In the genomic region with DNA sequence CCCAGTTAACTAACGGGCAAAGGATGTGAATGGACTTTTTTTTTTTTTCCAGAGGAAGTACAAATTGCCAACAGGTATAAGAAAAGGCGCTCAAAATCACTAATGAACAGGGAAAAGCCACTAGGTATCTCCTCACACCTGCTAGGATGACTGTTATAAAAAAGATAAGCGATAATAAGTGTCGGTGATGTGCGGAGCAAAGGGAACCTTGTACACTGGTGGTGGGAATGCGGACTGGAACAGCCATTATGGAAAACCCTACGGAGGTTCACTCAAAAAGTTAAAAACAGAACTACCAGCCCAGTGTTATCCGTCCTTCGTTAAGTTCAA, we compare ENCODE assay signal across 12 cellular contexts. TPM values are rescaled to one million over a fixed set of nuclear protein-coding genes. Genes with fewer than 3 reads are reported as not detected.
DNase-seq lines count a peak whose midpoint lies in the region; ATAC-seq and TF ChIP-seq lines count a peak whose summit lies in the region.
"Had no signal": no experiment of that assay in that cellular context is flagged by ENCODE, and none has a peak within 500 bp of the region (broad histone marks: within the 10 kb centered on the region; RNA-seq: fewer than 3 reads in every experiment).

No MANE protein-coding gene starts in this region.

- H3K27ac Mint-ChIP-seq in naive B cell = no peak overlapping the region

- H3K36me3 Mint-ChIP-seq in naive B cell = no peaks in the 10 kb centered on the region

- peaks cover 0 to 37% (median 30%) of the 10 kb centered on the region in 9 donors for H3K4me1 ChIP-seq in heart right ventricle
- H3K4me1 ChIP-seq in endocrine pancreas (ENCODE audit: control insufficient read depth, insufficient read depth, low read length) = no peaks in the 10 kb centered on the region
- no peaks in the 10 kb centered on the region for H3K4me1 ChIP-seq in aorta (ENCODE audit: control insufficient read depth in 1 of 2, insufficient read depth in 2 of 2, low read length in 2 of 2)

- 59 to 60% methylated on average over 9 of the region's 9 CpGs for WGBS in heart right ventricle, 2 donors
- 56 to 58% methylated on average over 9 of the region's 9 CpGs for WGBS in aorta, 2 donors

- H3K9ac ChIP-seq in endocrine pancreas (ENCODE audit: control insufficient read depth, insufficient read depth, low read length) = peak overlapping the region; percentile 15

- H3K9me3 ChIP-seq in heart right ventricle = no peaks in the 10 kb centered on the region
- no peaks in the 10 kb centered on the region for H3K9me3 ChIP-seq in endocrine pancreas (ENCODE audit: control insufficient read depth, low read length)
- H3K9me3 ChIP-seq in aorta (ENCODE audit: control insufficient read depth, low read length) = no peaks in the 10 kb centered on the region

- H3K27me3 ChIP-seq in heart right ventricle (no peaks in the 10 kb centered on the region), endocrine pancreas (ENCODE audit: control insufficient read depth, insufficient read depth, low read length) (no peaks in the 10 kb centered on the region), aorta (ENCODE audit: control insufficient read depth in 1 of 2, insufficient read depth in 2 of 2, low read length in 1 of 2) (no peaks in the 10 kb centered on the region)

- no peak for ATAC-seq in heart right ventricle
- ATAC-seq in naive B cell (ENCODE audit: low read depth in 2 of 2) = no peak
- no peak for ATAC-seq in aorta (ENCODE audit: low FRiP score)
- ATAC-seq in HG02571 (IDR thresholded peaks at IDR 0.05; ENCODE audit: unreplicated experiment) = no peak
- ATAC-seq: HCT116 had no signal

- no peak for TF ChIP-seq CTCF in heart right ventricle (IDR thresholded peaks at IDR 0.05)

- H3K4me3 Mint-ChIP-seq in naive B cell = peak overlapping the region in 5 of 8 donors; percentile 4 to 63 (median 35)

- DNase-seq in heart right ventricle (no peak), cardiac septum (ENCODE audit: low spot score) (no peak), naive B cell (no peak), aorta (no peak), SKM-1 (lab: John Stamatoyannopoulos, UW; ENCODE audit: unreplicated experiment) (no peak)
- DNase-seq in activated CD8-positive, alpha-beta memory T cell treated with anti-CD3 and anti-CD28 coated beads, Interleukin-2, amount 50 U/mL, for 4 hours = no peak
- DNase-seq: activated T-cell treated with anti-CD3 and anti-CD28 coated beads for 4 hours, DMS79 treated with DMSO at 0.1 percent for 48 hours had no signal

- peaks cover 4 to 12% (median 5%) of the 10 kb centered on the region in 3 donors for H3K4me1 Mint-ChIP-seq in naive B cell

- H3K27ac ChIP-seq in heart right ventricle (peak overlapping the region; percentile 84 to 98 (median 94)), aorta (ENCODE audit: low read depth in 1 of 2, low read length in 2 of 2) (peak overlapping the region; percentile 97 to 99)

- H3K4me3 ChIP-seq in heart right ventricle = peak overlapping the region in 9 of 10 donors; percentile 77 to 86 (median 80)
- no peak overlapping the region for H3K4me3 ChIP-seq in endocrine pancreas (ENCODE audit: control insufficient read depth, insufficient read depth, low read length)
- H3K4me3 ChIP-seq in aorta (ENCODE audit: low read length in 2 of 2) = peak overlapping the region; percentile 77 to 92

- H3K27me3 Mint-ChIP-seq in naive B cell = peaks cover 31 to 33% (median 32%) of the 10 kb centered on the region in 3 donors

- intact Hi-C loops in heart right ventricle (cut with DNase I) = loop anchor here in 4 of 10 donors (2.0 to 10.0 kb wide), 6 partner anchors 154 to 662 kb away; a partner anchor contains a TSS
- intact Hi-C loops in cardiac septum (cut with DNase I) = loop anchor here (2.0 to 10.0 kb wide), 2 partner anchors 268 to 578 kb away; a partner anchor contains a TSS
- intact Hi-C loops in aorta (cut with DNase I) = loop anchor here (2.0 to 10.0 kb wide), 5 partner anchors 154 to 808 kb away; a partner anchor contains a TSS

- H3K9me3 Mint-ChIP-seq in naive B cell = peaks cover 2 to 12% (median 3%) of the 10 kb centered on the region in 7 donors

- H3K36me3 ChIP-seq in heart right ventricle (no peaks in the 10 kb centered on the region), endocrine pancreas (ENCODE audit: control insufficient read depth, insufficient read depth, low read length) (no peaks in the 10 kb centered on the region), aorta (ENCODE audit: control insufficient read depth in 1 of 2, insufficient read depth in 2 of 2, low read length in 1 of 2) (no peaks in the 10 kb centered on the region)

RNA-seq across cellular contexts. Expression of a gene that starts 0.8 kb away (rescaled TPM):
- total RNA-seq in heart right ventricle (10 to 100 TPM in 2 of 10 donors, 1 to 10 TPM in 8; 1.6 to 14.5 (median 4.2) TPM), cardiac septum (8.2 TPM), aorta (10 to 100 TPM; 31.9 to 61.2 TPM)
- polyA plus RNA-seq in heart right ventricle (10 to 100 TPM in 1 of 2 donors, 1 to 10 TPM in 1; 3.4 to 10.5 TPM), naive B cell (ENCODE audit: low read depth in 6 of 6) (1 to 10 TPM in 5 of 6 donors, under 1 TPM in 1; 0.93 to 3.4 (median 2.5) TPM), aorta (10 to 100 TPM; 21.7 to 60.9 TPM)

RNA-seq across cellular contexts. Expression of a gene that starts 55.9 kb away (rescaled TPM):
- 1 to 10 TPM in 1 of 10 donors, not detected in 9; 3.7 TPM for total RNA-seq in heart right ventricle
- polyA plus RNA-seq in heart right ventricle = not detected
- not detected for total RNA-seq in cardiac septum
- polyA plus RNA-seq in naive B cell (ENCODE audit: low read depth in 6 of 6) = not detected
- under 1 TPM in 1 of 2 donors, not detected in 1; 0.18 TPM for total RNA-seq in aorta
- not detected for polyA plus RNA-seq in aorta
- total RNA-seq: posterior vena cava had no signal
